ENCODE assay signal across 17 cellular contexts in the genomic region with DNA sequence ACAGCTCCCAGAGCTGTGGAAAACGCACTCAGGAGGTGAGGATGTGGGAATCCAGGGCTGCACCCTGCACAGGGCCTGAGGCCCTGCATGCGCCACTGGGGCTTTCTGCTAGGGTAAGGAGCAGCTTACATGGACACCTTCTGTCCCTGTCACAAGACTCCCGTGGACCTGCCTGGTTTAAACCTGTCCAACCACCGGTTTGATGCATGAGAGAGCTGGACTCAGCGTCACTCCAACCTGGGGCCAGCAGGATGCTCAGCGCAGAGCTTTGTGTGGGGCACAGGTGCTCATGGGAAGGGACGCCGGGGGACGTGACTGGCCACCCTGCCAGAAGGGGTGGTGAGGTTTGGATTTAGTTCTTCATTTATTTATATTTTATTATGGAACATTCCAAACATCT.
"Had no signal": no experiment of that assay in that cellular context is flagged by ENCODE, and none has a peak within 500 bp of the region (broad histone marks: within the 10 kb centered on the region; RNA-seq: fewer than 3 reads in every experiment).

No MANE protein-coding gene starts in this region.

- H3K9me3 ChIP-seq: gastroesophageal sphincter, ovary, transverse colon had no signal

- DNase-seq: activated CD4-positive, alpha-beta T cell treated with anti-CD3 and anti-CD28 coated beads, Interleukin-2, amount 10 ng/mL, durations not matched to agents 24 days and 14 days; activated CD4-positive, CD25-positive, alpha-beta regulatory T cell; activated CD8-positive, alpha-beta T cell treated with anti-CD3 and anti-CD28 coated beads, Interleukin-2, amount 10 ng/mL, durations not matched to agents 7 days and 5 days; activated naive CD4-positive, alpha-beta T cell; activated naive CD8-positive, alpha-beta T cell treated with anti-CD3 and anti-CD28 coated beads, Interleukin-2, amount 10 ng/mL, durations not matched to agents 7 days and 5 days; anterior cingulate cortex; brain microvascular endothelial cell; effector memory CD8-positive, alpha-beta T cell; mesendoderm; nephron progenitor cell; stimulated activated CD4-positive, alpha-beta T cell treated with anti-CD3 and anti-CD28 coated beads, Interleukin-12 subunit alpha, Interleukin-12 subunit beta, amount 100 ng/mL, for 4 hours; stimulated activated CD4-positive, alpha-beta T cell treated with anti-CD3 and anti-CD28 coated beads, Interleukin-2, amount 100 ng/mL, for 24 hours; transverse colon had no signal

- H3K4me3 ChIP-seq: gastroesophageal sphincter, ovary, transverse colon had no signal

- H3K27ac ChIP-seq: brain microvascular endothelial cell, gastroesophageal sphincter, ovary, transverse colon had no signal

- H3K4me3 Mint-ChIP-seq: activated CD4-positive, alpha-beta T cell treated with anti-CD3 and anti-CD28 coated beads, Interleukin-2, amount 10 ng/mL, durations not matched to agents 24 days and 14 days; activated CD8-positive, alpha-beta T cell treated with anti-CD3 and anti-CD28 coated beads, Interleukin-2, amount 10 ng/mL, durations not matched to agents 7 days and 5 days; activated naive CD8-positive, alpha-beta T cell treated with anti-CD3 and anti-CD28 coated beads, Interleukin-2, amount 10 ng/mL, durations not matched to agents 7 days and 5 days; dendritic cell treated with granulocyte-macrophage colony-stimulating factor and Interleukin-4, amounts not matched to agents 40 ng/mL and 50 ng/mL, for 4 days; effector memory CD8-positive, alpha-beta T cell; nephron progenitor cell; T-helper 2 cell treated with Interferon-gamma antibody and Interleukin-4, amounts not matched to agents 5 μg/mL and 100 μg/mL, for 36 hours had no signal

- H3K4me1 Mint-ChIP-seq: activated CD4-positive, alpha-beta T cell treated with anti-CD3 and anti-CD28 coated beads, Interleukin-2, amount 10 ng/mL, durations not matched to agents 24 days and 14 days had no signal

- H3K27ac Mint-ChIP-seq: activated CD8-positive, alpha-beta T cell treated with anti-CD3 and anti-CD28 coated beads, Interleukin-2, amount 10 ng/mL, durations not matched to agents 7 days and 5 days; activated naive CD8-positive, alpha-beta T cell treated with anti-CD3 and anti-CD28 coated beads, Interleukin-2, amount 10 ng/mL, durations not matched to agents 7 days and 5 days; dendritic cell treated with granulocyte-macrophage colony-stimulating factor and Interleukin-4, amounts not matched to agents 40 ng/mL and 50 ng/mL, for 4 days; effector memory CD8-positive, alpha-beta T cell; nephron progenitor cell; T-helper 2 cell treated with Interferon-gamma antibody and Interleukin-4, amounts not matched to agents 5 μg/mL and 100 μg/mL, for 36 hours had no signal

- ATAC-seq: activated CD8-positive, alpha-beta T cell treated with anti-CD3 and anti-CD28 coated beads, Interleukin-2, amount 10 ng/mL, durations not matched to agents 7 days and 5 days; effector memory CD8-positive, alpha-beta T cell; gastroesophageal sphincter had no signal

- H3K9me3 Mint-ChIP-seq: activated CD4-positive, alpha-beta T cell treated with anti-CD3 and anti-CD28 coated beads, Interleukin-2, amount 10 ng/mL, durations not matched to agents 24 days and 14 days; activated naive CD8-positive, alpha-beta T cell treated with anti-CD3 and anti-CD28 coated beads, Interleukin-2, amount 10 ng/mL, durations not matched to agents 7 days and 5 days; dendritic cell treated with granulocyte-macrophage colony-stimulating factor and Interleukin-4, amounts not matched to agents 40 ng/mL and 50 ng/mL, for 4 days; effector memory CD8-positive, alpha-beta T cell; nephron progenitor cell; T-helper 2 cell treated with Interferon-gamma antibody and Interleukin-4, amounts not matched to agents 5 μg/mL and 100 μg/mL, for 36 hours had no signal

- H3K4me1 ChIP-seq: gastroesophageal sphincter, transverse colon had no signal

- H3K36me3 ChIP-seq: brain microvascular endothelial cell, gastroesophageal sphincter, ovary, transverse colon had no signal

- H3K27me3 ChIP-seq: brain microvascular endothelial cell, ovary had no signal

- H3K36me3 Mint-ChIP-seq: activated naive CD8-positive, alpha-beta T cell treated with anti-CD3 and anti-CD28 coated beads, Interleukin-2, amount 10 ng/mL, durations not matched to agents 7 days and 5 days had no signal
